In genomic region chr2:196492946-196493345, GRCh38 we compare ENCODE assay signal across 24 cellular contexts.
"Had no signal": no experiment of that assay in that cellular context is flagged by ENCODE, and none has a peak within 500 bp of the region (broad histone marks: within the 10 kb centered on the region; RNA-seq: fewer than 3 reads in every experiment).

No MANE protein-coding gene starts in this region.

- H3K9me3 ChIP-seq: suprapubic skin, testis, thoracic aorta, thyroid gland, tibial artery, transverse colon, upper lobe of right lung, uterus, vagina had no signal

- H3K27ac ChIP-seq: stomach, suprapubic skin, testis, thoracic aorta, thyroid gland, tibial artery, tibial nerve, transverse colon, upper lobe of left lung, upper lobe of right lung, uterus, vagina had no signal

- DNase-seq: stimulated activated CD4-positive, alpha-beta T cell treated with anti-CD3 and anti-CD28 coated beads, Interleukin-2, amount 100 ng/mL, for 48 hours; stimulated activated CD4-positive, alpha-beta T cell treated with anti-CD3 and anti-CD28 coated beads, Interleukin-4, amount 100 ng/mL, for 1 hour; stimulated activated CD4-positive, alpha-beta T cell treated with anti-CD3 and anti-CD28 coated beads, Interleukin-4, amount 100 ng/mL, for 24 hours; stimulated activated CD4-positive, alpha-beta T cell treated with anti-CD3 and anti-CD28 coated beads, Interleukin-4, amount 100 ng/mL, for 4 hours; stimulated activated CD8-positive, alpha-beta memory T cell treated with anti-CD3 and anti-CD28 coated beads, Interleukin-4, amount 100 ng/mL, for 48 hours; stimulated activated naive B cell treated with anti-CD40 and anti-IgM and Interleukin-4, amounts not matched to agents 10 μg/mL and 1 μg/mL and 100 μg/mL, for 72 hours; stimulated activated naive CD4-positive, alpha-beta T cell; stimulated activated naive CD4-positive, alpha-beta T cell treated with Interleukin-2 at 50 U/mL for 16 hours; stimulated activated naive CD8-positive, alpha-beta T cell treated with anti-CD3 and anti-CD28 coated beads, Interleukin-15, amount 100 ng/mL, for 72 hours; stimulated activated naive CD8-positive, alpha-beta T cell treated with anti-CD3 and anti-CD28 coated beads, Interleukin-15, Interleukin-2, amounts not matched to agents 100 U/mL and 50 U/mL, for 24 hours; stomach; substantia nigra; testis; thyroid gland; tibial artery; transverse colon; upper lobe of left lung; upper lobe of right lung; uterus had no signal

- H3K4me3 ChIP-seq: stomach, suprapubic skin, testis, thoracic aorta, thyroid gland, tibial artery, tibial nerve, transverse colon, upper lobe of left lung, upper lobe of right lung, uterus, vagina had no signal

- FAIRE-seq: urothelium cell line had no signal

- H3K27me3 ChIP-seq: stomach, suprapubic skin, testis, thyroid gland, tibial artery, tibial nerve, transverse colon, upper lobe of left lung, upper lobe of right lung, uterus, vagina had no signal

- H3K36me3 ChIP-seq: stomach, suprapubic skin, thoracic aorta, thyroid gland, tibial artery, tibial nerve, transverse colon, upper lobe of left lung, upper lobe of right lung, uterus, vagina had no signal

- H3K4me1 ChIP-seq: stomach, suprapubic skin, testis, thyroid gland, tibial artery, transverse colon, upper lobe of left lung, upper lobe of right lung, uterus, vagina had no signal
